In the genomic region with DNA sequence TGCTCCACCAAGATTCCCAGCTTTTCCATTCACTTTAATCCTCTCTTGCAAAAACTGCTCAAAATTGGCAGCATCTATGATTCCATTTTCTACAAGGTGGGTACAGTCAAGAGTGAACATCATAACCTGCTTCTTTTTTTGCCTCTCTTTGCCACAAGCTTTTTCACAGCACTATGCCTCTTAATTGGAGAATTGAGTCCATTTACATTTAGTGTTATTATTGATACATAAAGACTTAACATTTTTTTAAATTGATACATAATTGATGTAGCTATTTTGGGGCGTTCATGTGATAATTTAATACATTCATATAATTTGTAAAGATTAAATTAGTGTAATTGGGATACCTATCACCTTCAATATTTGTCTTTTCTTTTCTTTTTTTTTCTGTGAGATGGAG, we compare ENCODE assay signal across 12 cellular contexts. TPM values are rescaled to one million over a fixed set of nuclear protein-coding genes. Genes with fewer than 3 reads are reported as not detected.
"Had no signal": no experiment of that assay in that cellular context is flagged by ENCODE, and none has a peak within 500 bp of the region (broad histone marks: within the 10 kb centered on the region; RNA-seq: fewer than 3 reads in every experiment).

No MANE protein-coding gene starts in this region.

- H3K4me2 ChIP-seq: GM23338 had no signal

- ATAC-seq: GM23338, HCT116 had no signal

- H3K9ac ChIP-seq: GM23248 had no signal

- H3K27ac ChIP-seq: GM23248 had no signal

- FAIRE-seq: H1, H54 had no signal

- H3K4me3 ChIP-seq: GM23248, GM23338, HAP-1 had no signal

- H3K9me3 ChIP-seq: HAP-1 had no signal

- DNase-seq: GM23248, GOT3, H7, H9, HCEC 1CT, HFFc6 had no signal

- H3K4me1 ChIP-seq: HAP-1 had no signal

- H2AFZ ChIP-seq: GM23248, GM23338 had no signal

RNA-seq across cellular contexts. Expression of gene AS3MT, which starts 18.8 kb away (rescaled TPM):
- total RNA-seq: H4 had no signal

RNA-seq across cellular contexts. Expression of gene CYP17A1, which starts 50.8 kb away (rescaled TPM):
- total RNA-seq: GM23248, GM23338, H1, H4, H7, H9, HFFc6 had no signal
- polyA plus RNA-seq: GM23248, GM23338, H1 had no signal
